Comparison of ENCODE assay signal across 24 cellular contexts in the genomic region with DNA sequence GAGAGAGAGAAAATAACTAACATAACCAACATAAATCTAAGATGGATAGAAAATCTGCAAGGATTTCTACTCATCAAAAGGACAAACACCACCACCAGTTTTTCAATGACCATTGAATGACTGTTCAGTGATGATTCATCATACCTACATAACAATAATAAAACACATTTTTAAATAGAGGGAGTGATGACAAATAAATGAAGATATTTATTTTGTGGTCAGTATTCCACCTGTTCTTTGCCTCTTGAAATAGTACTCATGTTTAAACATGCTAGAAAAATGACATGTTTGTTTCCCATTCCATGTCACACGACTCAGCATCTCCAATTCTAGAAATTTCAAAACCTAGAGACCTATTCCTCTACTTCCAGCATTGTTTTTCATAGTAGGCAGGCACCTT. TPM values are rescaled to one million over a fixed set of nuclear protein-coding genes. Genes with fewer than 3 reads are reported as not detected.
DNase-seq lines count a peak whose midpoint lies in the region; ATAC-seq and TF ChIP-seq lines count a peak whose summit lies in the region.
"Had no signal": no experiment of that assay in that cellular context is flagged by ENCODE, and none has a peak within 500 bp of the region (broad histone marks: within the 10 kb centered on the region; RNA-seq: fewer than 3 reads in every experiment).

No MANE protein-coding gene starts in this region.

- peaks cover 6% of the 10 kb centered on the region for H3K9me3 Mint-ChIP-seq in activated CD4-positive, alpha-beta memory T cell treated with anti-CD3 and anti-CD28 coated beads for 36 hours

- no peak for TF ChIP-seq CTCF in PC-3 (conservative IDR thresholded peaks at IDR 0.05; ENCODE audit: low read depth, low read length)

- H3K4me1 Mint-ChIP-seq in activated CD4-positive, alpha-beta memory T cell treated with anti-CD3 and anti-CD28 coated beads for 36 hours (ENCODE audit: low read depth), result no peaks in the 10 kb centered on the region
- H3K4me1 Mint-ChIP-seq: CD4-positive, alpha-beta memory T cell; T-cell had no signal

- H4K20me1 ChIP-seq in PC-3 (ENCODE audit: low read length), result 0 out of 2 replicates have a peak, but pooled peaks cover 3% of the 10 kb centered on the region
- H4K20me1 ChIP-seq: BLaER1 treated with 17β-estradiol and CSF1 and Interleukin-3, amounts not matched to agents 10 nM and 100 nM had no signal

- H3K9ac ChIP-seq in PC-3 (ENCODE audit: low read length), result no peak overlapping the region
- H3K9ac ChIP-seq: BLaER1 treated with 17β-estradiol and CSF1 and Interleukin-3, amounts not matched to agents 10 nM and 100 nM; SK-N-SH had no signal

- DNase-seq in HT1080 (ENCODE audit: low read depth) (peak; percentile 45), PC-3 (peak; percentile 82), SW480 (ENCODE audit: low spot score) (peak; percentile 33), kidney tubule cell (ENCODE audit: low spot score) (peak; percentile 52), NCI-H1436 treated with DMSO at 0.1 percent for 48 hours (lab: John Stamatoyannopoulos, UW) (no peak)
- DNase-seq in activated CD4-positive, alpha-beta memory T cell treated with anti-CD3 and anti-CD28 coated beads for 36 hours, result no peak
- DNase-seq: Caco-2; CD4-positive, alpha-beta memory T cell; DMS 273 treated with DMSO at 0.1 percent for 48 hours; H7; Kasumi-1; NCI-H1092; NCI-H1436; NCI-H1930; NCI-H226; NCI-H524; NCI-H82; RPMI8226; SIG-M5; SK-N-SH; T-cell had no signal

- intact Hi-C loops in PC-3 (cut with micrococcal nuclease), result no loop called here
- intact Hi-C loops in activated CD4-positive, alpha-beta memory T cell treated with anti-CD3 and anti-CD28 coated beads for 36 hours (cut with micrococcal nuclease), result no loop called here

- peaks cover 12% of the 10 kb centered on the region for H3K4me1 ChIP-seq in PC-3 (ENCODE audit: insufficient read depth, low read length)
- H3K4me1 ChIP-seq: BLaER1 treated with 17β-estradiol and CSF1 and Interleukin-3, amounts not matched to agents 10 nM and 100 nM; Caco-2 had no signal

- no TSS peak for BruUV-seq in PC-3 (replicated peaks; lab: Mats Ljungman, UMichigan)

- H2AFZ ChIP-seq in PC-3 (ENCODE audit: low read length), result no peak overlapping the region

- no peaks in the 10 kb centered on the region for H3K9me2 ChIP-seq in PC-3 (replicated peaks; ENCODE audit: low read length)
- H3K9me2 ChIP-seq: SK-N-SH had no signal

- POLR2A ChIA-PET in PC-3 (lab: Charles Lee; ENCODE audit: unreplicated experiment), result no interaction called here
- POLR2A ChIA-PET in activated CD4-positive, alpha-beta memory T cell treated with anti-CD3 and anti-CD28 coated beads for 36 hours (lab: Charles Lee), result no interaction called here

- no peaks in the 10 kb centered on the region for H3K9me3 ChIP-seq in PC-3 (ENCODE audit: low read length)
- H3K9me3 ChIP-seq: Caco-2, SK-N-SH had no signal

- H3K36me3 Mint-ChIP-seq in activated CD4-positive, alpha-beta memory T cell treated with anti-CD3 and anti-CD28 coated beads for 36 hours, result no peaks in the 10 kb centered on the region
- H3K36me3 Mint-ChIP-seq: CD4-positive, alpha-beta memory T cell; T-cell had no signal

- no peak overlapping the region for H3K4me3 Mint-ChIP-seq in activated CD4-positive, alpha-beta memory T cell treated with anti-CD3 and anti-CD28 coated beads for 36 hours
- H3K4me3 Mint-ChIP-seq: CD4-positive, alpha-beta memory T cell; T-cell had no signal

- no peaks in the 10 kb centered on the region for H3K79me2 ChIP-seq in PC-3 (ENCODE audit: low read length)

- no peaks in the 10 kb centered on the region for H3K27me3 Mint-ChIP-seq in activated CD4-positive, alpha-beta memory T cell treated with anti-CD3 and anti-CD28 coated beads for 36 hours
- H3K27me3 Mint-ChIP-seq: CD4-positive, alpha-beta memory T cell had no signal

- no peak overlapping the region for H3K27ac Mint-ChIP-seq in activated CD4-positive, alpha-beta memory T cell treated with anti-CD3 and anti-CD28 coated beads for 36 hours
- H3K27ac Mint-ChIP-seq: CD4-positive, alpha-beta memory T cell; T-cell had no signal

- H3K36me3 ChIP-seq in PC-3 (ENCODE audit: low read depth, low read length), result no peaks in the 10 kb centered on the region
- H3K36me3 ChIP-seq: BLaER1 treated with 17β-estradiol and CSF1 and Interleukin-3, amounts not matched to agents 10 nM and 100 nM had no signal

- no peak overlapping the region for H3K27ac ChIP-seq in PC-3 (ENCODE audit: low read length)
- H3K27ac ChIP-seq: BLaER1 treated with 17β-estradiol and CSF1 and Interleukin-3, amounts not matched to agents 10 nM and 100 nM had no signal

- CTCF ChIA-PET in PC-3 (lab: Charles Lee), result no interaction called here
- CTCF ChIA-PET in activated CD4-positive, alpha-beta memory T cell treated with anti-CD3 and anti-CD28 coated beads for 36 hours (lab: Charles Lee), result no interaction called here

- no peak overlapping the region for H3K4me3 ChIP-seq in PC-3 (ENCODE audit: low read length)
- H3K4me3 ChIP-seq: BLaER1 treated with 17β-estradiol and CSF1 and Interleukin-3, amounts not matched to agents 10 nM and 100 nM had no signal

- peak; percentile 91 for ATAC-seq in PC-3
- ATAC-seq in HG03460 (IDR thresholded peaks at IDR 0.05; ENCODE audit: unreplicated experiment), result no peak
- ATAC-seq in GM21825 (IDR thresholded peaks at IDR 0.05; ENCODE audit: unreplicated experiment), result no peak
- ATAC-seq: T-cell had no signal

- peaks cover 3% of the 10 kb centered on the region for H3F3A ChIP-seq in PC-3 (ENCODE audit: low read length, unreplicated experiment)

- peaks cover 52% of the 10 kb centered on the region for H3K27me3 ChIP-seq in PC-3 (ENCODE audit: low read length)
- H3K27me3 ChIP-seq: BLaER1 treated with 17β-estradiol and CSF1 and Interleukin-3, amounts not matched to agents 10 nM and 100 nM had no signal

- H3K4me2 ChIP-seq in PC-3 (ENCODE audit: low read length), result peak overlapping the region; percentile 31
- H3K4me2 ChIP-seq: BLaER1 treated with 17β-estradiol and CSF1 and Interleukin-3, amounts not matched to agents 10 nM and 100 nM; SK-N-SH had no signal

RNA-seq across cellular contexts. Expression of gene ADAMTS16, which starts 34.6 kb away (rescaled TPM):
- 3.9 and 4.7 TPM in 2 replicates for total RNA-seq in HT1080 (2014; rRNA removed; shearing (Covaris generic))
- polyA plus RNA-seq in HT1080 (2015; cell fraction: cytosol; rRNA removed), result 4.6 and 5.2 TPM in 2 replicates
- 16.1 and 19.0 TPM in 2 replicates for polyA plus RNA-seq in HT1080 (2015; cell fraction: nucleus; rRNA removed)
- 1.7 and 2.0 TPM in 2 replicates for total RNA-seq in PC-3 (2014; rRNA removed)
- not detected for total RNA-seq in activated CD4-positive, alpha-beta memory T cell treated with anti-CD3 and anti-CD28 coated beads for 36 hours
- total RNA-seq: CD4-positive, alpha-beta memory T cell had no signal
- polyA plus RNA-seq: CD4-positive, alpha-beta memory T cell; SK-N-SH had no signal

Comparison
In these comparisons a context has a peak if more than half of its experiments do, and no peak if none do; other contexts are left out.
1. DNase-seq: peak in HT1080 (single experiment), PC-3 (single experiment), SW480 (single experiment) and kidney tubule cell (single experiment); none in activated CD4-positive, alpha-beta memory T cell treated with anti-CD3 and anti-CD28 coated beads for 36 hours (single experiment) and NCI-H1436 treated with DMSO at 0.1 percent for 48 hours (single experiment).